In the genomic region with DNA sequence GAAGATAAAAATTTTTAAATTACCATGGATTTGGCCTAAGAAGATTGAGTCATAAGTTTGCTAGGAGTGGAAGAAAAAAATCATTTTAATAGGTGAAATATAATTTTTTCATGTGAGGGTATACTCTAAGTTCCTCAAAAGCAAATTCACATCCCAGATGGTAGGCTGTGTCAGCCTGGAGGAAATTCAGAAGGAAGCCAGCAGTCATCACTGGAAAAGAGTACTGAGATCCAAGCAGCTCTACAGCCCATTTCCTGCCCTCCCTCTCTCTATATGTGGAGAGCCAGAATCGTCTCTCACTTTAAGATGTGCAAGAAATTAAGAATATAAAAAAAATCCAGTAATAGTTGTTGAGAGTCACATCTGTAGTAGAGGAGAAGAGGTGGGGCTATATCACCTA, we compare ENCODE assay signal across 24 cellular contexts.
"Had no signal": no experiment of that assay in that cellular context is flagged by ENCODE, and none has a peak within 500 bp of the region (broad histone marks: within the 10 kb centered on the region; RNA-seq: fewer than 3 reads in every experiment).

No MANE protein-coding gene starts in this region.

- H3K27me3 ChIP-seq: SJCRH30 had no signal

- H3K4me3 Mint-ChIP-seq: IgD-negative memory B cell had no signal

- H3K36me3 Mint-ChIP-seq: IgD-negative memory B cell had no signal

- ATAC-seq: K562, Panc1, PC-3, SK-N-SH treated with all-trans-retinoic acid at 6 μM for 48 hours had no signal

- H3K9ac ChIP-seq: KMS-11 had no signal

- H3K9me3 ChIP-seq: SJCRH30 had no signal

- H3K27ac ChIP-seq: HL-60, KMS-11, RWPE1, SJCRH30 had no signal

- H3K27ac Mint-ChIP-seq: IgD-negative memory B cell had no signal

- H3K4me3 ChIP-seq: K562, SJCRH30 had no signal

- H3K4me1 ChIP-seq: SJCRH30 had no signal

- H3K4me2 ChIP-seq: KMS-11 had no signal

- H3K36me3 ChIP-seq: SJCRH30 had no signal

- H3K4me1 Mint-ChIP-seq: IgD-negative memory B cell had no signal

- DNase-seq: Kasumi-1, MM.1S, NCI-H1092 treated with DMSO at 0.1 percent for 48 hours, NCI-H1417, NCI-H1436 treated with DMSO at 0.1 percent for 48 hours, NCI-H1694, NCI-H187 treated with DMSO at 0.1 percent for 48 hours, NCI-H2029 treated with DMSO at 0.1 percent for 48 hours, NCI-H2171 treated with DMSO at 0.1 percent for 48 hours, NCI-H345, NCI-H510A, NCI-H524 treated with DMSO at 0.1 percent for 48 hours, NCI-H69, NCI-H774, PC-3, SHP77 treated with DMSO at 0.1 percent for 48 hours, SJCRH30 had no signal

- H3K27me3 Mint-ChIP-seq: IgD-negative memory B cell had no signal
